Comparison of ENCODE assay signal across 29 cellular contexts in the genomic region with DNA sequence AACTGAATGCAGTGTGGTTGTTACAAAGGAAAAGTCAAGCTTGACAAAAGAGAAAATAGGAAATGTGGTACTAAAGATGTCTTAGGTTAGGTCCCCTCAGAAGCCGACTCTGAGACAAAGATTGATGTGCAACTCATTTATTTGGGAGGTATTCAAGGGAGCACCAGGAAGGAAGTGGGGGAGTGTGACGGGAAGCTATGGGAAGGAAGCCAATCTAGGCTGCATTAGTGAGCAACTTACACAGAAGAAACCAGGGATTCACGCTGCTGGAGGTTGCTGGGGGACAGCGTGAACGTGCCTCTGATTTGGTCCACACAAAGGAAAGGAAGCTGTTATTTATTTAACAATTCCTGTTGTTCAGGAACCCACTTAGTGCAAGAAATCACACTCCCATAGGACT.
DNase-seq lines count a peak whose midpoint lies in the region; ATAC-seq and TF ChIP-seq lines count a peak whose summit lies in the region.
"Had no signal": no experiment of that assay in that cellular context is flagged by ENCODE, and none has a peak within 500 bp of the region (broad histone marks: within the 10 kb centered on the region; RNA-seq: fewer than 3 reads in every experiment).

No MANE protein-coding gene starts in this region.

- no peak overlapping the region for H4K8ac ChIP-seq in neuronal stem cell (ENCODE audit: low read depth, low read length)

- H3K18ac ChIP-seq in neuronal stem cell (ENCODE audit: low read length), result no peak overlapping the region

- H3K36me3 Mint-ChIP-seq in activated naive CD8-positive, alpha-beta T cell treated with anti-CD3 and anti-CD28 coated beads, Interleukin-2, amount 10 ng/mL, durations not matched to agents 7 days and 5 days, result no peaks in the 10 kb centered on the region
- H3K36me3 Mint-ChIP-seq in activated naive CD8-positive, alpha-beta T cell treated with anti-CD3 and anti-CD28 coated beads, Interleukin-2, amount 50 U/mL, for 24 hours (ENCODE audit: low read depth), result no peaks in the 10 kb centered on the region

- no peak overlapping the region for H2BK120ac ChIP-seq in neuronal stem cell (ENCODE audit: low read depth, low read length)

- no peak overlapping the region for H4K91ac ChIP-seq in neuronal stem cell (ENCODE audit: low read depth, low read length, poor library complexity)

- no peak overlapping the region for H3K9ac ChIP-seq in neuronal stem cell (ENCODE audit: low read depth, low read length, poor library complexity)

- H3K36me3 ChIP-seq in adrenal gland (replicated peaks in 1 of 2) (no peaks in the 10 kb centered on the region), neuronal stem cell (replicated peaks in 1 of 2; ENCODE audit: control insufficient read depth in 2 of 2, insufficient read depth in 2 of 2, low read length in 2 of 2) (peaks cover 0 to 2% of the 10 kb centered on the region in 2 donors)
- H3K36me3 ChIP-seq: ascending aorta had no signal

- H3K4me3 ChIP-seq in adrenal gland, result no peak overlapping the region
- no peak overlapping the region for H3K4me3 ChIP-seq in neuronal stem cell (ENCODE audit: low read length in 2 of 2)
- H3K4me3 ChIP-seq: ascending aorta, K562, smooth muscle cell had no signal

- no peak overlapping the region for H3K4me2 ChIP-seq in neuronal stem cell (ENCODE audit: insufficient read depth, low read length, poor library complexity, severe bottlenecking)
- H3K4me2 ChIP-seq: smooth muscle cell had no signal

- H2BK12ac ChIP-seq in neuronal stem cell (ENCODE audit: low read length), result no peak overlapping the region

- no peak for TF ChIP-seq CTCF in adrenal gland (IDR thresholded peaks at IDR 0.05)

- H3K27ac Mint-ChIP-seq in activated naive CD8-positive, alpha-beta T cell treated with anti-CD3 and anti-CD28 coated beads, Interleukin-2, amount 10 ng/mL, durations not matched to agents 7 days and 5 days, result no peak overlapping the region
- H3K27ac Mint-ChIP-seq in activated naive CD8-positive, alpha-beta T cell treated with anti-CD3 and anti-CD28 coated beads, Interleukin-2, amount 50 U/mL, for 24 hours, result no peak overlapping the region
- H3K27ac Mint-ChIP-seq: activated naive CD4-positive, alpha-beta T cell treated with anti-CD3 and anti-CD28 coated beads for 36 hours had no signal

- H2BK15ac ChIP-seq in neuronal stem cell (ENCODE audit: low read length), result no peak overlapping the region

- intact Hi-C loops in adrenal gland (cut with DNase I) (no loop called here), left ventricle myocardium superior (cut with micrococcal nuclease) (no loop called here)

- no peaks in the 10 kb centered on the region for H3K27me3 ChIP-seq in adrenal gland
- no peaks in the 10 kb centered on the region for H3K27me3 ChIP-seq in neuronal stem cell (ENCODE audit: control insufficient read depth in 3 of 3, insufficient read depth in 3 of 3, low read depth in 1 of 3, low read length in 3 of 3)
- H3K27me3 ChIP-seq: ascending aorta had no signal

- H3K9me3 ChIP-seq in adrenal gland (replicated peaks in 1 of 3) (no peaks in the 10 kb centered on the region), neuronal stem cell (replicated peaks in 1 of 2; ENCODE audit: control insufficient read depth in 2 of 2, insufficient read depth in 1 of 2, low read depth in 1 of 2, low read length in 2 of 2) (peaks cover 0 to 7% of the 10 kb centered on the region in 2 donors)
- H3K9me3 ChIP-seq: ascending aorta had no signal

- no peaks in the 10 kb centered on the region for H3K4me1 Mint-ChIP-seq in activated naive CD8-positive, alpha-beta T cell treated with anti-CD3 and anti-CD28 coated beads, Interleukin-2, amount 10 ng/mL, durations not matched to agents 7 days and 5 days
- H3K4me1 Mint-ChIP-seq in activated naive CD8-positive, alpha-beta T cell treated with anti-CD3 and anti-CD28 coated beads, Interleukin-2, amount 50 U/mL, for 24 hours, result no peaks in the 10 kb centered on the region

- H2AK5ac ChIP-seq in neuronal stem cell (ENCODE audit: low read depth, low read length), result no peak overlapping the region

- H3K27me3 Mint-ChIP-seq in activated naive CD8-positive, alpha-beta T cell treated with anti-CD3 and anti-CD28 coated beads, Interleukin-2, amount 10 ng/mL, durations not matched to agents 7 days and 5 days, result no peaks in the 10 kb centered on the region
- no peaks in the 10 kb centered on the region for H3K27me3 Mint-ChIP-seq in activated naive CD8-positive, alpha-beta T cell treated with anti-CD3 and anti-CD28 coated beads, Interleukin-2, amount 50 U/mL, for 24 hours

- peak overlapping the region; percentile 82 for H3K14ac ChIP-seq in neuronal stem cell (ENCODE audit: low read length)

- H3K4me1 ChIP-seq in adrenal gland (replicated peaks in 1 of 2) (no peaks in the 10 kb centered on the region), neuronal stem cell (ENCODE audit: control insufficient read depth in 2 of 2, insufficient read depth in 1 of 2, low read depth in 1 of 2, low read length in 2 of 2) (peaks cover 6 to 9% of the 10 kb centered on the region in 2 donors)
- H3K4me1 ChIP-seq: ascending aorta had no signal

- POLR2A ChIA-PET in activated naive CD8-positive, alpha-beta T cell treated with anti-CD3 and anti-CD28 coated beads, Interleukin-2, amount 10 ng/mL, durations not matched to agents 7 days and 5 days (lab: Charles Lee), result no interaction called here

- no peak for DNase-seq in activated naive CD8-positive, alpha-beta T cell treated with anti-CD3 and anti-CD28 coated beads, Interleukin-2, amount 10 ng/mL, durations not matched to agents 7 days and 5 days
- DNase-seq in activated naive CD8-positive, alpha-beta T cell treated with anti-CD3 and anti-CD28 coated beads, Interleukin-2, amount 50 U/mL, for 24 hours, result no peak
- DNase-seq in adrenal gland (peak; percentile 23 to 75 (median 41)), left ventricle myocardium superior (no peak), neuronal stem cell (ENCODE audit: low spot score) (no peak)
- no peak for DNase-seq in activated naive CD4-positive, alpha-beta T cell treated with anti-CD3 and anti-CD28 coated beads, Interleukin-2, amount 50 U/mL, for 16 hours
- DNase-seq: activated CD4-positive, alpha-beta T cell treated with anti-CD3 and anti-CD28 coated beads for 48 hours; activated naive CD4-positive, alpha-beta T cell treated with anti-CD3 and anti-CD28 coated beads for 36 hours; AML-193; DMS53; effector CD4-positive, alpha-beta T cell; foreskin melanocyte; mesenchymal stem cell; MM.1S; NCI-H1417 treated with DMSO at 0.1 percent for 48 hours; NCI-H2107; NCI-H510A; NK-92 treated with Interleukin-12 subunit alpha and Interleukin-12 subunit beta, amount 100 ng/mL, for 24 hours; occipital lobe; stimulated activated CD4-positive, alpha-beta T cell treated with anti-CD3 and anti-CD28 coated beads, Interleukin-2, amount 100 ng/mL, for 24 hours; substantia nigra had no signal

- H3K23ac ChIP-seq in neuronal stem cell (ENCODE audit: low read depth, low read length, poor library complexity), result no peak overlapping the region

- no peak for ATAC-seq in activated naive CD8-positive, alpha-beta T cell treated with anti-CD3 and anti-CD28 coated beads, Interleukin-2, amount 10 ng/mL, durations not matched to agents 7 days and 5 days (ENCODE audit: low read depth)
- ATAC-seq in activated naive CD8-positive, alpha-beta T cell treated with anti-CD3 and anti-CD28 coated beads, Interleukin-2, amount 50 U/mL, for 24 hours, result no peak
- peak; percentile 47 for ATAC-seq in left ventricle myocardium superior
- no peak for ATAC-seq in HG03457 (IDR thresholded peaks at IDR 0.05; ENCODE audit: unreplicated experiment)
- ATAC-seq in SK-N-SH treated with all-trans-retinoic acid at 6 μM for 48 hours, result no peak
- ATAC-seq: esophagus mucosa, K562, Panc1 had no signal

- 37 to 59% (median 52%) methylated on average over 5 of the region's 5 CpGs for WGBS in adrenal gland, 4 donors
- no CpG with 5 or more reads among the region's 5 CpGs for WGBS in neuronal stem cell (ENCODE audit: extremely low coverage in 2 of 2, insufficient read length in 2 of 2, insufficient replicate concordance in 1 of 2), 2 donors

- H3K27ac ChIP-seq in adrenal gland, result no peak overlapping the region
- H3K27ac ChIP-seq in neuronal stem cell (replicated peaks; ENCODE audit: low read length), result no peak overlapping the region
- H3K27ac ChIP-seq: ascending aorta, VCaP had no signal

- no peak overlapping the region for H3K4ac ChIP-seq in neuronal stem cell (ENCODE audit: low read length)

- H3K4me3 Mint-ChIP-seq in activated naive CD8-positive, alpha-beta T cell treated with anti-CD3 and anti-CD28 coated beads, Interleukin-2, amount 10 ng/mL, durations not matched to agents 7 days and 5 days, result peak overlapping the region; percentile 4
- no peak overlapping the region for H3K4me3 Mint-ChIP-seq in activated naive CD8-positive, alpha-beta T cell treated with anti-CD3 and anti-CD28 coated beads, Interleukin-2, amount 50 U/mL, for 24 hours
- H3K4me3 Mint-ChIP-seq: activated naive CD4-positive, alpha-beta T cell treated with anti-CD3 and anti-CD28 coated beads for 36 hours had no signal

- no peak overlapping the region for H2BK5ac ChIP-seq in neuronal stem cell (ENCODE audit: low read length)

- TF ChIP-seq POLR2A in adrenal gland (IDR thresholded peaks at IDR 0.05), result no peak

- H2AFZ ChIP-seq in neuronal stem cell (ENCODE audit: low read length), result peak overlapping the region; percentile 74

- H3K9me3 Mint-ChIP-seq in activated naive CD8-positive, alpha-beta T cell treated with anti-CD3 and anti-CD28 coated beads, Interleukin-2, amount 10 ng/mL, durations not matched to agents 7 days and 5 days, result peaks cover 1% of the 10 kb centered on the region
- peaks cover 14% of the 10 kb centered on the region for H3K9me3 Mint-ChIP-seq in activated naive CD8-positive, alpha-beta T cell treated with anti-CD3 and anti-CD28 coated beads, Interleukin-2, amount 50 U/mL, for 24 hours

- H3K79me1 ChIP-seq in neuronal stem cell (ENCODE audit: low read depth, low read length), result no peaks in the 10 kb centered on the region

TF ChIP-seq in SK-N-SH treated with all-trans-retinoic acid at 6 μM for 48 hours, 23 proteins besides CTCF, POLR2A, EP300 and RAD21 (continues in another document):
- no peak for TF ChIP-seq ZNF8 (CRISPR knock-in tag; IDR thresholded peaks at IDR 0.05)
- no peak for TF ChIP-seq BACH2 (CRISPR knock-in tag; IDR thresholded peaks at IDR 0.05; ENCODE audit: borderline replicate concordance)
- TF ChIP-seq ZFP3 (CRISPR knock-in tag; IDR thresholded peaks at IDR 0.05), result no peak
- no peak for TF ChIP-seq GLIS3 (CRISPR knock-in tag; IDR thresholded peaks at IDR 0.05)
- no peak for TF ChIP-seq ZNF70 (CRISPR knock-in tag; IDR thresholded peaks at IDR 0.05)
- TF ChIP-seq ZC3H10 (CRISPR knock-in tag; IDR thresholded peaks at IDR 0.05), result no peak

Comparison
In these comparisons a context has a peak if more than half of its experiments do, and no peak if none do; other contexts are left out.
1. DNase-seq: peak in adrenal gland (7 of 7); none in activated naive CD8-positive, alpha-beta T cell treated with anti-CD3 and anti-CD28 coated beads, Interleukin-2, amount 10 ng/mL, durations not matched to agents 7 days and 5 days (single experiment), activated naive CD8-positive, alpha-beta T cell treated with anti-CD3 and anti-CD28 coated beads, Interleukin-2, amount 50 U/mL, for 24 hours (single experiment), left ventricle myocardium superior (single experiment), neuronal stem cell (single experiment) and activated naive CD4-positive, alpha-beta T cell treated with anti-CD3 and anti-CD28 coated beads, Interleukin-2, amount 50 U/mL, for 16 hours (single experiment).